In the genomic region with DNA sequence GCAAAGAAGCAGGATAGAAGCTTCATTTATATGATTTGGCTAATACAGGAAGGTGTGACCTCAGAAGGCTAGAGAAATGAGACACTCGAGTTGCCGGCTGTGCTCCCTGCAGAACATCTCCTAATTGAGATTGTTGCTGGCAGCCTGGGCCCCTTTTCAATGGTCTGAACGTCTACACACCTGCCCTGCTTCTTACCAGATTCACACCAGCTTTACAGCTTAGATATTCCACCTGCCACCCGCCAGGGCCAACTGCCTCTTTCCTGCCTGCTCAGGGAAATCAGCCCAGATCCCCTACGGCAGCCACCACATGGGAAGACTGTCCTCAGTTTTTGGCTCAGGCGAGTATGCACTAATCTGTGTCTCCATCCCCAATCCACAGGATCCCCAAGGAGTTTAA, we compare ENCODE assay signal across 17 cellular contexts.
"Had no signal": no experiment of that assay in that cellular context is flagged by ENCODE, and none has a peak within 500 bp of the region (broad histone marks: within the 10 kb centered on the region; RNA-seq: fewer than 3 reads in every experiment).

No MANE protein-coding gene starts in this region.

- ATAC-seq: activated T-helper 17 cell treated with anti-CD3 and anti-CD28 coated beads, Interleukin-2, amount 50 U/mL, for 72 hours; left colon; right cardiac atrium had no signal

- DNase-seq: activated CD4-positive, alpha-beta T cell treated with anti-CD3 and anti-CD28 coated beads for 1 hour; activated CD4-positive, alpha-beta T cell treated with anti-CD3 and anti-CD28 coated beads, Interleukin-2, amount 50 U/mL, for 48 hours; activated naive CD4-positive, alpha-beta T cell treated with anti-CD3 and anti-CD28 coated beads, Interleukin-2, amount 10 ng/mL, durations not matched to agents 7 days and 5 days; left colon; midbrain; right cardiac atrium; stimulated activated CD4-positive, alpha-beta T cell treated with anti-CD3 and anti-CD28 coated beads, Interleukin-15, amount 100 ng/mL, for 24 hours; stimulated activated CD4-positive, alpha-beta T cell treated with anti-CD3 and anti-CD28 coated beads, Interleukin-4, amount 100 ng/mL, for 1 hour; stimulated activated naive CD4-positive, alpha-beta T cell; tibial artery had no signal

- H3K4me3 ChIP-seq: ascending aorta, breast epithelium, lung, prostate gland, skin epidermis, tibial artery, vagina had no signal
